8 cellular contexts compared by ENCODE assay signal in genomic region chr1:41662061-41662655, GRCh38.
A peak's percentile ranks its signal among the peaks of the same experiment; 100 is the strongest.
DNase-seq lines count a peak whose midpoint lies in the region; ATAC-seq and TF ChIP-seq lines count a peak whose summit lies in the region.

No MANE protein-coding gene starts in this region.

- DNase-seq in ELR (ENCODE audit: low read depth) (peak; percentile 85), M059J (ENCODE audit: low read depth) (peak; percentile 82), dedifferentiated amniotic fluid mesenchymal stem cell (ENCODE audit: extremely low spot score) (peak; percentile 46), lower leg skin (ENCODE audit: low spot score in 2 of 2) (peak in 1 of 2 donors; percentile 91), NCI-H510A treated with DMSO at 0.1 percent for 48 hours (lab: John Stamatoyannopoulos, UW) (no peak)
- peak; percentile 76 to 80 for DNase-seq in activated CD4-positive, alpha-beta T cell treated with anti-CD3 and anti-CD28 coated beads for 4 hours
- DNase-seq in stimulated activated CD4-positive, alpha-beta T cell treated with anti-CD3 and anti-CD28 coated beads, TNF-alpha, amount 100 ng/mL, for 48 hours (ENCODE audit: low read depth in 3 of 3), result peak; percentile 57 to 63 (median 59)

- WGBS in lower leg skin, 2 donors, result 0% methylated on average over 41 of the region's 91 CpGs; no CpG with 5 or more reads in 1 of the 2 donors

- intact Hi-C loops in lower leg skin (cut with DNase I; ENCODE audit: low total_unique reads), result no loop called here

- no peak for TF ChIP-seq CTCF in lower leg skin (IDR thresholded peaks at IDR 0.05)

- peak; percentile 67 for ATAC-seq in GM21737 (IDR thresholded peaks at IDR 0.05; ENCODE audit: unreplicated experiment)

- peak overlapping the region; percentile 39 for H3K4me3 ChIP-seq in lower leg skin (ENCODE audit: low read depth, poor library complexity, severe bottlenecking)

- TF ChIP-seq POLR2A in lower leg skin (IDR thresholded peaks at IDR 0.05), result no peak
